In the genomic region with DNA sequence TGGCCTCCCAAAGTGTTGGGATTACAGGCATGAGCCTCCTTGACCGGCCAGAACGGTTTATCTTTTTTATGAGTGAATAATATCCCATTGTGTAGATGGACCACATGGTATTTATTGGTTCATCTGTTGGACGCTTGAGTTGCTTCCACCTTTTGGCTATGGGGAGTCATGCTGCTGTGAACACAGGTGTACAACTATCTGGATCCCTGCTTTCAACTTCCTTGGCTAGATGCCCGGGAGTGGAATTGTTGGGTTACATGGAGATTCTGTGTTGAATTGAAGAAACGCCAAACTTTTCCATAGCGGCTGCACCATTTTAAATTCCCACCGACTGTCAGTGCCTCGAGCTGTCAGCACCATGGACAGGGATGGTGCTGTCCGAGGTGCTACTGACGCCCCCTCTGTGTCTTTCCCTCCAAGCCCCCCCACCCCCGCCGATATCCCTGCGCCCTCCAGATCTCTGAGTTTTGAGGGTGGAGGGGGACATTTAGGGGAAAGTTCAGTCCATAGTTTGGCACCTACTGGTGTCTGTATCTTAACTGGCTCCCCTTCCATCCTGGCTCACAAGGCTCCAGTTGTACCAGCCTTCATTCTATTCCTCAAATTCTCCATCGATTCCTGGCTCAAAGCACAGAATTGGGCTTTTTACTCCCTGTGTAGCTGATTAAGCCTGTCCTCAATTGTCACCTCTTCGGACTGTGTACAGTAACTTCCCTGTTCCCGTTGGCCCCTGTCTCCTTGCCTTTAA, we compare ENCODE assay signal across 18 cellular contexts. TPM values are rescaled to one million over a fixed set of nuclear protein-coding genes. Genes with fewer than 3 reads are reported as not detected.
DNase-seq lines count a peak whose midpoint lies in the region; ATAC-seq and TF ChIP-seq lines count a peak whose summit lies in the region.
"Had no signal": no experiment of that assay in that cellular context is flagged by ENCODE, and none has a peak within 500 bp of the region (broad histone marks: within the 10 kb centered on the region; RNA-seq: fewer than 3 reads in every experiment).

No MANE protein-coding gene starts in this region.

- no peak overlapping the region for H3K27ac ChIP-seq in DND-41 (ENCODE audit: low read length)
- no peak overlapping the region for H3K27ac ChIP-seq in H9 (ENCODE audit: insufficient read length, low read depth, low read length)
- H3K27ac ChIP-seq in stomach, result no peak overlapping the region
- H3K27ac ChIP-seq: sigmoid colon had no signal

- no peak overlapping the region for H3K56ac ChIP-seq in H9 (ENCODE audit: insufficient read length, low read depth, low read length)

- TF ChIP-seq POLR2A in stomach (IDR thresholded peaks at IDR 0.05), result no peak

- H3K36me3 ChIP-seq in DND-41 (ENCODE audit: insufficient read depth, low read length) (peaks cover 13% of the 10 kb centered on the region), stomach (peaks cover 30 to 49% (median 43%) of the 10 kb centered on the region in 4 donors)
- H3K36me3 ChIP-seq: HAP-1 had no signal

- H2AK5ac ChIP-seq in H9 (ENCODE audit: insufficient read length, low read length), result no peak overlapping the region

- H3K36me3 Mint-ChIP-seq in H9 (ENCODE audit: insufficient read depth in 1 of 3, low read depth in 3 of 3), result peaks cover 8 to 24% (median 17%) of the 10 kb centered on the region in 3 experiments; a peak in 6 of 7 replicates
- H3K36me3 Mint-ChIP-seq in naive thymus-derived CD8-positive, alpha-beta T cell, result peaks cover 4 to 25% (median 8%) of the 10 kb centered on the region in 3 donors

- H3K4me2 ChIP-seq in DND-41 (ENCODE audit: insufficient read depth, low read length) (no peak overlapping the region), H9 (ENCODE audit: insufficient read depth, insufficient read length, low read length) (no peak overlapping the region)

- H4K20me1 ChIP-seq in DND-41 (ENCODE audit: insufficient read depth, low read length) (no peaks in the 10 kb centered on the region; the same call in 1 of the 2 replicates), H9 (ENCODE audit: control insufficient read depth, insufficient read depth, insufficient read length) (no peaks in the 10 kb centered on the region)

- H3K23me2 ChIP-seq in H9 (ENCODE audit: insufficient read length, low read depth, low read length, poor library complexity, severe bottlenecking), result no peaks in the 10 kb centered on the region

- H3K9me3 ChIP-seq in DND-41 (ENCODE audit: insufficient read depth, low read length, severe bottlenecking) (no peaks in the 10 kb centered on the region), H9 (ENCODE audit: control insufficient read depth, low read depth, low read length) (no peaks in the 10 kb centered on the region), stomach (no peaks in the 10 kb centered on the region)
- H3K9me3 ChIP-seq: HAP-1, sigmoid colon had no signal

- no peak overlapping the region for H2BK20ac ChIP-seq in H9 (ENCODE audit: low read depth, low read length, poor library complexity, severe bottlenecking)

- H3T11ph ChIP-seq in H9 (ENCODE audit: low read length), result no peak overlapping the region

- no peaks in the 10 kb centered on the region for H3K79me1 ChIP-seq in H9 (ENCODE audit: insufficient read depth, low read depth, low read length, poor library complexity, severe bottlenecking)

- H3K14ac ChIP-seq in H9 (ENCODE audit: insufficient read depth, low read length), result no peak overlapping the region

- H2BK12ac ChIP-seq in H9 (ENCODE audit: insufficient read length, low read depth, low read length), result no peak overlapping the region

- H2AFZ ChIP-seq in DND-41 (ENCODE audit: low read depth, low read length) (no peak overlapping the region), H9 (ENCODE audit: low read length) (no peak overlapping the region)

- no peak for TF ChIP-seq CTCF in DND-41 (IDR thresholded peaks at IDR 0.05; ENCODE audit: borderline replicate concordance, extremely low read depth, low read length, poor library complexity, severe bottlenecking)
- TF ChIP-seq CTCF in H9 (conservative IDR thresholded peaks at IDR 0.05), result no peak
- no peak for TF ChIP-seq CTCF in stomach (IDR thresholded peaks at IDR 0.05)

- H3K4me3 ChIP-seq in DND-41 (ENCODE audit: low read depth in 1 of 2, low read length in 2 of 2), result no peak overlapping the region
- H3K4me3 ChIP-seq in stomach, result no peak overlapping the region
- H3K4me3 ChIP-seq: HAP-1, sigmoid colon had no signal

- no peak overlapping the region for H3K23ac ChIP-seq in H9 (ENCODE audit: insufficient read length, low read depth, low read length)

- DNase-seq in DND-41 (peak; percentile 55), H9 (peak; percentile 34), iPS-NIHi11 (ENCODE audit: low spot score) (peak; percentile 68), stomach (no peak), foreskin melanocyte (no peak), islet precursor cell (no peak)
- DNase-seq in naive thymus-derived CD8-positive, alpha-beta T cell, result no peak
- DNase-seq: activated naive CD4-positive, alpha-beta T cell treated with anti-CD3 and anti-CD28 coated beads, Interleukin-2, amount 50 U/mL, for 16 hours; NCI-H1092 treated with DMSO at 0.1 percent for 48 hours; occipital lobe; SHP77; sigmoid colon; stimulated activated CD4-positive, alpha-beta T cell treated with anti-CD3 and anti-CD28 coated beads, Interleukin-4, amount 100 ng/mL, for 1 hour; T-helper 17 cell had no signal

- no peak overlapping the region for H4K8ac ChIP-seq in H9 (replicated peaks; ENCODE audit: insufficient read length, low read depth, low read length)

- no peaks in the 10 kb centered on the region for H3K27me3 ChIP-seq in DND-41 (ENCODE audit: insufficient read depth, low read length, poor library complexity)
- H3K27me3 ChIP-seq in H9 (ENCODE audit: insufficient read depth, low read length), result no peaks in the 10 kb centered on the region
- no peaks in the 10 kb centered on the region for H3K27me3 ChIP-seq in stomach
- H3K27me3 ChIP-seq: sigmoid colon had no signal

- POLR2A ChIA-PET in naive thymus-derived CD8-positive, alpha-beta T cell (lab: Charles Lee), result interaction anchor here (0.7 kb wide), 2 partner anchors 46 to 214 kb away, joined by 3 read pairs; no protein-coding TSS in a partner anchor

- intact Hi-C loops in stomach (cut with DNase I; ENCODE audit: low total_unique reads), result no loop called here

- no peak overlapping the region for H3K27ac Mint-ChIP-seq in H9
- no peak overlapping the region for H3K27ac Mint-ChIP-seq in naive thymus-derived CD8-positive, alpha-beta T cell
- H3K27ac Mint-ChIP-seq: brain, T-helper 17 cell had no signal

- no peak overlapping the region for H2BK15ac ChIP-seq in H9 (ENCODE audit: low read depth, low read length)

- H3K4me1 ChIP-seq in DND-41 (ENCODE audit: insufficient read depth, low read length) (no peaks in the 10 kb centered on the region), H9 (ENCODE audit: insufficient read depth, low read length) (no peaks in the 10 kb centered on the region), stomach (no peaks in the 10 kb centered on the region)
- H3K4me1 ChIP-seq: HAP-1, sigmoid colon had no signal

- no peak overlapping the region for H3K4ac ChIP-seq in H9 (ENCODE audit: low read depth, low read length)

- ATAC-seq in DND-41 (ENCODE audit: insufficient read depth, low read depth) (peak; percentile 63; the same call in 2 of the 3 replicates), SK-N-SH treated with all-trans-retinoic acid at 6 μM for 48 hours (no peak)
- ATAC-seq in naive thymus-derived CD8-positive, alpha-beta T cell, result no peak
- ATAC-seq: esophagus mucosa, T-helper 17 cell had no signal

- no peak overlapping the region for H2BK5ac ChIP-seq in H9 (ENCODE audit: insufficient read length, low read length)

- H4K91ac ChIP-seq in H9 (ENCODE audit: insufficient read length, low read depth, low read length), result no peak overlapping the region

- no peaks in the 10 kb centered on the region for H3K79me2 ChIP-seq in DND-41 (ENCODE audit: insufficient read depth, low read length)
- no peaks in the 10 kb centered on the region for H3K79me2 ChIP-seq in H9 (ENCODE audit: insufficient read depth, low read length)

- H3K9me3 Mint-ChIP-seq in H9, result no peaks in the 10 kb centered on the region; a peak in 1 of 5 replicates
- H3K9me3 Mint-ChIP-seq in naive thymus-derived CD8-positive, alpha-beta T cell, result no peaks in the 10 kb centered on the region

- H2BK120ac ChIP-seq in H9 (ENCODE audit: low read depth, low read length, poor library complexity, severe bottlenecking), result no peak overlapping the region

- H3K9ac ChIP-seq in DND-41 (ENCODE audit: low read depth, low read length) (no peak overlapping the region), H9 (ENCODE audit: extremely low read depth, insufficient read length, low read length) (no peak overlapping the region)

- peaks cover 1% of the 10 kb centered on the region for H3K27me3 Mint-ChIP-seq in H9 (ENCODE audit: low read depth)
- H3K27me3 Mint-ChIP-seq in naive thymus-derived CD8-positive, alpha-beta T cell, result no peaks in the 10 kb centered on the region
- H3K27me3 Mint-ChIP-seq: brain, T-helper 17 cell had no signal

- H4K5ac ChIP-seq in H9 (ENCODE audit: insufficient read length, low read depth, low read length), result no peak overlapping the region

- no peaks in the 10 kb centered on the region for H3K4me1 Mint-ChIP-seq in H9
- peaks cover 0 to 3% (median 0%) of the 10 kb centered on the region in 4 donors for H3K4me1 Mint-ChIP-seq in naive thymus-derived CD8-positive, alpha-beta T cell
- H3K4me1 Mint-ChIP-seq: brain, T-helper 17 cell had no signal

- WGBS in H9 (ENCODE audit: extremely low coverage, insufficient read length, low lambda C conversion rate), result no CpG with 5 or more reads among the region's 16 CpGs
- WGBS in stomach, 5 donors, result 50 to 66% (median 56%) methylated on average over 15 to 16 of the region's 16 CpGs

- no peak for TF ChIP-seq EP300 in stomach (IDR thresholded peaks at IDR 0.05)

- no peak overlapping the region for H3K4me3 Mint-ChIP-seq in H9
- no peak overlapping the region for H3K4me3 Mint-ChIP-seq in naive thymus-derived CD8-positive, alpha-beta T cell
- H3K4me3 Mint-ChIP-seq: brain, T-helper 17 cell had no signal

- no peak overlapping the region for H3K18ac ChIP-seq in H9 (ENCODE audit: insufficient read length, low read depth, low read length)

RNA-seq across cellular contexts. Expression of gene PNPLA6, which starts 27.3 kb away (rescaled TPM):
- 130 and 135 TPM in 2 replicates for total RNA-seq in H9 (2021)
- 100 to 1,000 TPM in 2 of 5 donors, 10 to 100 TPM in 3; 15.2 to 357 (median 70.1) TPM for total RNA-seq in stomach
- polyA plus RNA-seq in stomach, result 10 to 100 TPM; 31.3 to 38.4 (median 38.0) TPM
- 100 to 1,000 TPM; 114 to 116 TPM for total RNA-seq in naive thymus-derived CD8-positive, alpha-beta T cell
- 10 to 100 TPM in 1 of 3 donors, 1 to 10 TPM in 2; 5.9 to 10.2 (median 7.0) TPM for polyA plus RNA-seq in naive thymus-derived CD8-positive, alpha-beta T cell

RNA-seq across cellular contexts. Expression of gene CAMSAP3, which starts 32.8 kb away (rescaled TPM):
- 28.4 and 31.3 TPM in 2 replicates for total RNA-seq in H9 (2021)
- total RNA-seq in stomach, result 100 to 1,000 TPM in 1 of 5 donors, 10 to 100 TPM in 3, 1 to 10 TPM in 1; 5.5 to 232 (median 43.8) TPM
- polyA plus RNA-seq in stomach, result 10 to 100 TPM; 17.0 to 21.5 (median 21.1) TPM
- total RNA-seq in naive thymus-derived CD8-positive, alpha-beta T cell, result 1 to 10 TPM in 1 of 2 experiments, under 1 TPM in 1; 0.99 to 2.2 TPM
- under 1 TPM in 2 of 3 donors, not detected in 1; 0.20 to 0.58 TPM for polyA plus RNA-seq in naive thymus-derived CD8-positive, alpha-beta T cell

RNA-seq across cellular contexts. Expression of gene MCOLN1, which starts 40.4 kb away (rescaled TPM):
- total RNA-seq in H9 (2021) (15.7 and 18.7 TPM in 2 replicates), stomach (10 to 100 TPM in 3 of 5 donors, 1 to 10 TPM in 2; 5.1 to 56.6 (median 18.3) TPM)
- polyA plus RNA-seq in stomach, result 10 to 100 TPM; 13.3 to 25.5 (median 19.2) TPM
- 10 to 100 TPM; 13.7 TPM for total RNA-seq in naive thymus-derived CD8-positive, alpha-beta T cell
- 10 to 100 TPM in 1 of 3 donors, 1 to 10 TPM in 2; 6.5 to 10.1 (median 6.6) TPM for polyA plus RNA-seq in naive thymus-derived CD8-positive, alpha-beta T cell

RNA-seq across cellular contexts. Expression of gene ZNF358, which starts 46.9 kb away (rescaled TPM):
- 40.5 and 41.5 TPM in 2 replicates for total RNA-seq in H9 (2021)
- total RNA-seq in stomach, result 100 to 1,000 TPM in 1 of 5 donors, 10 to 100 TPM in 3, 1 to 10 TPM in 1; 6.2 to 304 (median 84.0) TPM
- polyA plus RNA-seq in stomach, result 10 to 100 TPM; 68.0 to 75.8 (median 72.4) TPM
- total RNA-seq in naive thymus-derived CD8-positive, alpha-beta T cell, result 10 to 100 TPM; 10.2 to 10.8 TPM
- 1 to 10 TPM in 2 of 3 donors, under 1 TPM in 1; 0.71 to 2.5 (median 1.7) TPM for polyA plus RNA-seq in naive thymus-derived CD8-positive, alpha-beta T cell

Comparison
In these comparisons a context has a peak if more than half of its experiments do, and no peak if none do; other contexts are left out.
1. DNase-seq: peak in DND-41 (single experiment), H9 (single experiment) and iPS-NIHi11 (single experiment); none in stomach (single experiment), naive thymus-derived CD8-positive, alpha-beta T cell (0 of 10), foreskin melanocyte (single experiment) and islet precursor cell (single experiment).